ENCODE assay signal across 35 cellular contexts in genomic region chr2:66673286-66673685, GRCh38.
"Had no signal": no experiment of that assay in that cellular context is flagged by ENCODE, and none has a peak within 500 bp of the region (broad histone marks: within the 10 kb centered on the region; RNA-seq: fewer than 3 reads in every experiment).

No MANE protein-coding gene starts in this region.

- H3K27me3 ChIP-seq: adrenal gland, body of pancreas, brain microvascular endothelial cell, breast epithelium had no signal

- H3K4me3 ChIP-seq: adrenal gland, body of pancreas, breast epithelium had no signal

- H3K4me1 Mint-ChIP-seq: activated B cell treated with CpG ODN at 0.5 μM for 24 hours; activated CD4-positive, alpha-beta T cell treated with anti-CD3 and anti-CD28 coated beads, Interleukin-2, amount 10 ng/mL, durations not matched to agents 24 days and 14 days; activated naive CD8-positive, alpha-beta T cell treated with anti-CD3 and anti-CD28 coated beads for 36 hours; activated T-helper 17 cell treated with anti-CD3 and anti-CD28 coated beads, Interleukin-2, amount 50 U/mL, for 72 hours had no signal

- H3K27ac Mint-ChIP-seq: activated B cell treated with CpG ODN at 0.5 μM for 24 hours; activated CD4-positive, alpha-beta memory T cell treated with anti-CD3 and anti-CD28 coated beads for 36 hours; activated CD4-positive, alpha-beta T cell treated with anti-CD3 and anti-CD28 coated beads, Interleukin-2, amount 10 ng/mL, durations not matched to agents 24 days and 14 days; activated CD8-positive, alpha-beta T cell treated with anti-CD3 and anti-CD28 coated beads for 36 hours; activated naive CD4-positive, alpha-beta T cell treated with anti-CD3 and anti-CD28 coated beads for 36 hours; activated naive CD4-positive, alpha-beta T cell treated with anti-CD3 and anti-CD28 coated beads, Interleukin-2, amount 50 U/mL, for 72 hours; activated naive CD8-positive, alpha-beta T cell treated with anti-CD3 and anti-CD28 coated beads for 36 hours; activated T-cell treated with anti-CD3 and anti-CD28 coated beads, Interleukin-2, amount 50 U/mL, for 72 hours; activated T-helper 1 cell treated with anti-CD3 and anti-CD28 coated beads, Interleukin-12 subunit alpha, Interleukin-12 subunit beta, Interleukin-2, Interleukin-4 antibody, amounts not matched to agents 30 ng/mL and 10 ng/mL and 1 ng/mL, durations not matched to agents 14 hours and 24 hours and 36 hours; activated T-helper 17 cell treated with anti-CD3 and anti-CD28 coated beads, Interleukin-2, amount 50 U/mL, for 72 hours; T-helper 1 cell treated with Interleukin-12 subunit alpha and Interleukin-12 subunit beta and Interleukin-4 antibody, amounts not matched to agents 30 μg/mL and 1 μg/mL, for 36 hours; T-helper 2 cell treated with Interferon-gamma antibody and Interleukin-4, amounts not matched to agents 5 μg/mL and 100 μg/mL, for 36 hours had no signal

- H3K27me3 Mint-ChIP-seq: activated B cell treated with CpG ODN at 0.5 μM for 24 hours; activated CD4-positive, alpha-beta memory T cell treated with anti-CD3 and anti-CD28 coated beads for 36 hours; activated CD4-positive, alpha-beta T cell treated with anti-CD3 and anti-CD28 coated beads, Interleukin-2, amount 10 ng/mL, durations not matched to agents 24 days and 14 days; activated CD8-positive, alpha-beta T cell treated with anti-CD3 and anti-CD28 coated beads for 36 hours; activated naive CD8-positive, alpha-beta T cell treated with anti-CD3 and anti-CD28 coated beads for 36 hours; activated T-helper 17 cell treated with anti-CD3 and anti-CD28 coated beads, Interleukin-2, amount 50 U/mL, for 72 hours had no signal

- H3K9me3 ChIP-seq: adrenal gland, body of pancreas, breast epithelium had no signal

- H3K4me3 Mint-ChIP-seq: activated B cell treated with CpG ODN at 0.5 μM for 24 hours; activated CD4-positive, alpha-beta memory T cell treated with anti-CD3 and anti-CD28 coated beads for 36 hours; activated CD4-positive, alpha-beta T cell treated with anti-CD3 and anti-CD28 coated beads, Interleukin-2, amount 10 ng/mL, durations not matched to agents 24 days and 14 days; activated CD8-positive, alpha-beta T cell treated with anti-CD3 and anti-CD28 coated beads for 36 hours; activated naive CD4-positive, alpha-beta T cell treated with anti-CD3 and anti-CD28 coated beads for 36 hours; activated naive CD8-positive, alpha-beta T cell treated with anti-CD3 and anti-CD28 coated beads for 36 hours; activated T-cell treated with anti-CD3 and anti-CD28 coated beads, Interleukin-2, amount 50 U/mL, for 4 hours; activated T-cell treated with anti-CD3 and anti-CD28 coated beads, Interleukin-2, amount 50 U/mL, for 72 hours; activated T-helper 1 cell treated with anti-CD3 and anti-CD28 coated beads, Interleukin-12 subunit alpha, Interleukin-12 subunit beta, Interleukin-2, Interleukin-4 antibody, amounts not matched to agents 30 ng/mL and 10 ng/mL and 1 ng/mL, durations not matched to agents 14 hours and 24 hours and 36 hours; activated T-helper 17 cell treated with anti-CD3 and anti-CD28 coated beads, Interleukin-2, amount 50 U/mL, for 72 hours; T-helper 1 cell treated with Interleukin-12 subunit alpha and Interleukin-12 subunit beta and Interleukin-4 antibody, amounts not matched to agents 30 μg/mL and 1 μg/mL, for 36 hours; T-helper 2 cell treated with Interferon-gamma antibody and Interleukin-4, amounts not matched to agents 5 μg/mL and 100 μg/mL, for 36 hours had no signal

- H3K4me1 ChIP-seq: adrenal gland, body of pancreas, breast epithelium had no signal

- H3K9me3 Mint-ChIP-seq: activated B cell treated with CpG ODN at 0.5 μM for 24 hours; activated CD4-positive, alpha-beta memory T cell treated with anti-CD3 and anti-CD28 coated beads for 36 hours; activated CD4-positive, alpha-beta T cell treated with anti-CD3 and anti-CD28 coated beads, Interleukin-2, amount 10 ng/mL, durations not matched to agents 24 days and 14 days; activated CD8-positive, alpha-beta T cell treated with anti-CD3 and anti-CD28 coated beads for 36 hours; activated naive CD4-positive, alpha-beta T cell treated with anti-CD3 and anti-CD28 coated beads for 36 hours; activated naive CD8-positive, alpha-beta T cell treated with anti-CD3 and anti-CD28 coated beads for 36 hours; activated T-helper 1 cell treated with anti-CD3 and anti-CD28 coated beads, Interleukin-12 subunit alpha, Interleukin-12 subunit beta, Interleukin-2, Interleukin-4 antibody, amounts not matched to agents 30 ng/mL and 10 ng/mL and 1 ng/mL, durations not matched to agents 14 hours and 24 hours and 36 hours; activated T-helper 17 cell treated with anti-CD3 and anti-CD28 coated beads, Interleukin-2, amount 50 U/mL, for 72 hours; T-helper 1 cell treated with Interleukin-12 subunit alpha and Interleukin-12 subunit beta and Interleukin-4 antibody, amounts not matched to agents 30 μg/mL and 1 μg/mL, for 36 hours; T-helper 2 cell treated with Interferon-gamma antibody and Interleukin-4, amounts not matched to agents 5 μg/mL and 100 μg/mL, for 36 hours had no signal

- H3K36me3 Mint-ChIP-seq: activated CD4-positive, alpha-beta memory T cell treated with anti-CD3 and anti-CD28 coated beads for 36 hours; activated naive CD8-positive, alpha-beta T cell treated with anti-CD3 and anti-CD28 coated beads for 36 hours had no signal

- H3K36me3 ChIP-seq: adrenal gland, brain microvascular endothelial cell, breast epithelium had no signal

- DNase-seq: activated B cell treated with CpG ODN at 0.5 μM for 24 hours; activated CD4-positive, alpha-beta memory T cell treated with anti-CD3 and anti-CD28 coated beads for 36 hours; activated CD4-positive, alpha-beta T cell treated with anti-CD3 and anti-CD28 coated beads for 4 hours; activated CD4-positive, alpha-beta T cell treated with anti-CD3 and anti-CD28 coated beads, Interleukin-2, amount 10 ng/mL, durations not matched to agents 24 days and 14 days; activated CD4-positive, alpha-beta T cell treated with anti-CD3 and anti-CD28 coated beads, Interleukin-2, amount 50 U/mL, for 1 hour; activated CD4-positive, alpha-beta T cell treated with anti-CD3 and anti-CD28 coated beads, Interleukin-2, amount 50 U/mL, for 4 hours; activated CD4-positive, CD25-positive, alpha-beta regulatory T cell treated with anti-CD3 and anti-CD28 coated beads, Interleukin-2, amount 50 U/mL, for 72 hours; activated CD8-positive, alpha-beta memory T cell treated with anti-CD3 and anti-CD28 coated beads, Interleukin-2, amount 50 U/mL, for 4 hours; activated CD8-positive, alpha-beta T cell treated with anti-CD3 and anti-CD28 coated beads for 36 hours; activated effector memory CD4-positive, alpha-beta T cell treated with anti-CD3 and anti-CD28 coated beads, Interleukin-2, amount 50 U/mL, for 16 hours; activated gamma-delta T cell treated with Interleukin-2 at 50 U/mL for 16 hours; activated naive CD4-positive, alpha-beta T cell; activated naive CD4-positive, alpha-beta T cell treated with anti-CD3 and anti-CD28 coated beads for 36 hours; activated naive CD4-positive, alpha-beta T cell treated with anti-CD3 and anti-CD28 coated beads, Interleukin-2, amount 50 U/mL, for 16 hours; activated naive CD8-positive, alpha-beta T cell treated with anti-CD3 and anti-CD28 coated beads for 36 hours; activated T-cell treated with anti-CD3 and anti-CD28 coated beads for 4 hours; activated T-cell treated with anti-CD3 and anti-CD28 coated beads, Interleukin-2, amount 50 U/mL, for 1 hour; activated T-cell treated with anti-CD3 and anti-CD28 coated beads, Interleukin-2, amount 50 U/mL, for 4 hours; activated T-cell treated with anti-CD3 and anti-CD28 coated beads, Interleukin-2, amount 50 U/mL, for 72 hours; adrenal gland; amniotic stem cell; aorta; body of pancreas; brain microvascular endothelial cell; central memory CD4-positive, alpha-beta T cell; T-helper 1 cell; T-helper 2 cell; T-helper 9 cell had no signal

- H3K27ac ChIP-seq: adrenal gland, body of pancreas, brain microvascular endothelial cell, breast epithelium, VCaP had no signal
